Comparison of ENCODE assay signal across 21 cellular contexts in genomic region chr16:22924492-22924891, GRCh38.
DNase-seq lines count a peak whose midpoint lies in the region; ATAC-seq and TF ChIP-seq lines count a peak whose summit lies in the region.
"Had no signal": no experiment of that assay in that cellular context is flagged by ENCODE, and none has a peak within 500 bp of the region (broad histone marks: within the 10 kb centered on the region; RNA-seq: fewer than 3 reads in every experiment).

No MANE protein-coding gene starts in this region.

- no peaks in the 10 kb centered on the region for H3K79me2 ChIP-seq in neural cell (replicated peaks; ENCODE audit: insufficient read depth, low read length)

- no peaks in the 10 kb centered on the region for H4K20me1 ChIP-seq in neural cell (ENCODE audit: insufficient read depth)

- H3K9me2 ChIP-seq in neural cell (ENCODE audit: insufficient read depth, low read length): no peaks in the 10 kb centered on the region

- no peak for TF ChIP-seq RAD21 in neural cell (conservative IDR thresholded peaks at IDR 0.05)

- peak overlapping the region; percentile 21 for H3K4me3 ChIP-seq in neural cell (ENCODE audit: low read length)
- H3K4me3 ChIP-seq: adrenal gland, GM23248 had no signal

- H3F3A ChIP-seq in neural cell (ENCODE audit: insufficient read depth, low read length, poor library complexity, severe bottlenecking): no peaks in the 10 kb centered on the region

- no peak for ATAC-seq in GM19397 (IDR thresholded peaks at IDR 0.05; ENCODE audit: unreplicated experiment)
- no peak for ATAC-seq in HG03097 (IDR thresholded peaks at IDR 0.05; ENCODE audit: low FRiP score, unreplicated experiment)
- ATAC-seq: activated CD8-positive, alpha-beta T cell treated with anti-CD3 and anti-CD28 coated beads for 36 hours; natural killer cell treated with Interleukin-12 subunit alpha and Interleukin-12 subunit beta and Interleukin-15 and Interleukin-18, amount 100 ng/mL, for 72 hours; stimulated activated naive CD8-positive, alpha-beta T cell treated with anti-CD3 and anti-CD28 coated beads, Interleukin-15, Interleukin-2, amounts not matched to agents 100 U/mL and 50 U/mL, for 24 hours had no signal

- peak; percentile 26 for TF ChIP-seq EP300 in neural cell (conservative IDR thresholded peaks at IDR 0.05; ENCODE audit: poor library complexity, severe bottlenecking)

- H3K9ac ChIP-seq in neural cell (ENCODE audit: low read length): no peak overlapping the region
- H3K9ac ChIP-seq: GM23248 had no signal

- DNase-seq in NCI-H526 (lab: John Stamatoyannopoulos, UW): peak; percentile 37
- no peak for DNase-seq in NCI-H526 treated with DMSO at 0.1 percent for 48 hours (lab: John Stamatoyannopoulos, UW)
- peak; percentile 40 for DNase-seq in NCI-H1092 (lab: John Stamatoyannopoulos, UW)
- no peak for DNase-seq in occipital lobe (lab: John Stamatoyannopoulos, UW)
- DNase-seq: activated CD8-positive, alpha-beta T cell treated with anti-CD3 and anti-CD28 coated beads for 36 hours; activated naive CD4-positive, alpha-beta T cell treated with anti-CD3 and anti-CD28 coated beads for 36 hours; adrenal gland; cerebellar nuclear complex; GM23248; HFFc6; NCI-H2081; NCI-H524 treated with DMSO at 0.1 percent for 48 hours; SIG-M5; small intestine; stimulated activated naive CD8-positive, alpha-beta T cell treated with anti-CD3 and anti-CD28 coated beads, Interleukin-15, Interleukin-2, amounts not matched to agents 100 U/mL and 50 U/mL, for 24 hours; testis had no signal

- no peaks in the 10 kb centered on the region for H3K36me3 ChIP-seq in neural cell (ENCODE audit: insufficient read depth, low read length)
- H3K36me3 ChIP-seq: adrenal gland had no signal

- H3K27ac ChIP-seq in VCaP: peak overlapping the region; percentile 28; the same call in 1 of the 2 replicates
- H3K27ac ChIP-seq in neural cell (ENCODE audit: low read length): peak overlapping the region; percentile 58
- H3K27ac ChIP-seq: adrenal gland, GM23248, testis had no signal

- TF ChIP-seq CTCF in VCaP (conservative IDR thresholded peaks at IDR 0.05) (no peak), neural cell (IDR thresholded peaks at IDR 0.05; ENCODE audit: poor library complexity, severe bottlenecking) (no peak)

- H3K9me3 ChIP-seq in neural cell (ENCODE audit: low read length): no peaks in the 10 kb centered on the region
- H3K9me3 ChIP-seq: adrenal gland, testis had no signal

- H3K27me3 ChIP-seq in neural cell (ENCODE audit: insufficient read depth, low read depth, low read length): no peaks in the 10 kb centered on the region
- H3K27me3 ChIP-seq: adrenal gland, testis had no signal

- H3K4me2 ChIP-seq in neural cell (ENCODE audit: low read length): no peak overlapping the region

- H2AFZ ChIP-seq in neural cell (ENCODE audit: low read depth, low read length): no peak overlapping the region
- H2AFZ ChIP-seq: GM23248 had no signal

TF ChIP-seq in neural cell, 6 proteins besides CTCF, POLR2A, EP300 and RAD21:
- TF ChIP-seq MXI1 (conservative IDR thresholded peaks at IDR 0.05; ENCODE audit: poor library complexity, severe bottlenecking) (no peak), POLR2AphosphoS5 (IDR thresholded peaks at IDR 0.05) (peak; percentile 26), SMC3 (conservative IDR thresholded peaks at IDR 0.05; ENCODE audit: poor library complexity) (no peak), REST (IDR thresholded peaks at IDR 0.05; ENCODE audit: borderline replicate concordance) (no peak), TAF1 (IDR thresholded peaks at IDR 0.05; ENCODE audit: low read depth) (no peak), EZH2 (IDR thresholded peaks at IDR 0.05; ENCODE audit: borderline replicate concordance, insufficient read depth, low read length, poor library complexity, severe bottlenecking) (no peak)

Comparison
In these comparisons a context has a peak if more than half of its experiments do, and no peak if none do; other contexts are left out.
1. DNase-seq: peak in NCI-H526 (2 of 2) and NCI-H1092 (single experiment); none in NCI-H526 treated with DMSO at 0.1 percent for 48 hours (single experiment) and occipital lobe (single experiment).